Comparison of ENCODE assay signal across 31 cellular contexts in genomic region chr15:88020806-88021205, GRCh38.
"Had no signal": no experiment of that assay in that cellular context is flagged by ENCODE, and none has a peak within 500 bp of the region (broad histone marks: within the 10 kb centered on the region; RNA-seq: fewer than 3 reads in every experiment).

No MANE protein-coding gene starts in this region.

- H3K4me1 ChIP-seq: colonic mucosa, heart right ventricle, lower lobe of right lung, psoas muscle, sigmoid colon, spleen, testis, tibial nerve, upper lobe of left lung, uterus had no signal

- H3K36me3 Mint-ChIP-seq: immature natural killer cell; naive thymus-derived CD8-positive, alpha-beta T cell; stimulated activated memory B cell treated with anti-CD40 and anti-IgM and Interleukin-4, amounts not matched to agents 10 μg/mL and 1 μg/mL and 100 μg/mL, for 72 hours had no signal

- H3K4me1 Mint-ChIP-seq: immature natural killer cell; naive thymus-derived CD8-positive, alpha-beta T cell; nephron progenitor cell; stimulated activated memory B cell treated with anti-CD40 and anti-IgM and Interleukin-4, amounts not matched to agents 10 μg/mL and 1 μg/mL and 100 μg/mL, for 72 hours had no signal

- H3K36me3 ChIP-seq: colonic mucosa, heart right ventricle, lower lobe of right lung, ovary, sigmoid colon, spleen, upper lobe of left lung, uterus had no signal

- H3K9me3 ChIP-seq: colonic mucosa, heart right ventricle, lower lobe of right lung, ovary, psoas muscle, sigmoid colon, spleen, testis, upper lobe of left lung, uterus had no signal

- H3K4me3 Mint-ChIP-seq: dendritic cell treated with granulocyte-macrophage colony-stimulating factor and Interleukin-4, amounts not matched to agents 40 ng/mL and 50 ng/mL, for 4 days; endodermal cell; immature natural killer cell; naive thymus-derived CD8-positive, alpha-beta T cell; nephron progenitor cell; stimulated activated memory B cell treated with anti-CD40 and anti-IgM and Interleukin-4, amounts not matched to agents 10 μg/mL and 1 μg/mL and 100 μg/mL, for 72 hours had no signal

- H3K27ac Mint-ChIP-seq: dendritic cell treated with granulocyte-macrophage colony-stimulating factor and Interleukin-4, amounts not matched to agents 40 ng/mL and 50 ng/mL, for 4 days; endodermal cell; immature natural killer cell; naive thymus-derived CD8-positive, alpha-beta T cell; nephron progenitor cell; stimulated activated memory B cell treated with anti-CD40 and anti-IgM and Interleukin-4, amounts not matched to agents 10 μg/mL and 1 μg/mL and 100 μg/mL, for 72 hours had no signal

- ATAC-seq: esophagus mucosa; heart right ventricle; left ventricle myocardium superior; lower lobe of right lung; naive thymus-derived CD8-positive, alpha-beta T cell; psoas muscle; right cardiac atrium; stimulated activated memory B cell treated with anti-CD40 and anti-IgM and Interleukin-4, amounts not matched to agents 10 μg/mL and 1 μg/mL and 100 μg/mL, for 72 hours; stimulated activated naive CD8-positive, alpha-beta T cell treated with anti-CD3 and anti-CD28 coated beads, Interleukin-15, Interleukin-2, amounts not matched to agents 100 U/mL and 50 U/mL, for 24 hours had no signal

- DNase-seq: colonic mucosa; effector CD8-positive, alpha-beta T cell; endodermal cell; foreskin melanocyte; glutamatergic neuron; heart right ventricle; hippocampal formation; immature natural killer cell; left ventricle myocardium superior; lower lobe of right lung; naive thymus-derived CD8-positive, alpha-beta T cell; nephron progenitor cell; occipital lobe; ovary; posterior cingulate gyrus; psoas muscle; right cardiac atrium; sigmoid colon; spleen; stimulated activated CD4-positive, alpha-beta T cell treated with anti-CD3 and anti-CD28 coated beads, Interleukin-4, amount 100 ng/mL, for 4 hours; stimulated activated naive CD8-positive, alpha-beta T cell treated with anti-CD3 and anti-CD28 coated beads, Interleukin-15, Interleukin-2, amounts not matched to agents 100 U/mL and 50 U/mL, for 24 hours; substantia nigra; testis; upper lobe of left lung; uterus had no signal

- H3K27me3 ChIP-seq: colonic mucosa, ovary, sigmoid colon, testis, tibial nerve, upper lobe of left lung, uterus had no signal

- H3K9me3 Mint-ChIP-seq: dendritic cell treated with granulocyte-macrophage colony-stimulating factor and Interleukin-4, amounts not matched to agents 40 ng/mL and 50 ng/mL, for 4 days; endodermal cell; stimulated activated memory B cell treated with anti-CD40 and anti-IgM and Interleukin-4, amounts not matched to agents 10 μg/mL and 1 μg/mL and 100 μg/mL, for 72 hours had no signal

- H3K4me3 ChIP-seq: colonic mucosa, heart right ventricle, lower lobe of right lung, ovary, psoas muscle, sigmoid colon, skin epidermis, spleen, testis, tibial nerve, upper lobe of left lung, uterus had no signal

- H3K27me3 Mint-ChIP-seq: dendritic cell treated with granulocyte-macrophage colony-stimulating factor and Interleukin-4, amounts not matched to agents 40 ng/mL and 50 ng/mL, for 4 days; stimulated activated memory B cell treated with anti-CD40 and anti-IgM and Interleukin-4, amounts not matched to agents 10 μg/mL and 1 μg/mL and 100 μg/mL, for 72 hours had no signal

- H3K27ac ChIP-seq: colonic mucosa, epithelial cell of prostate, heart right ventricle, lower lobe of right lung, ovary, psoas muscle, sigmoid colon, skin epidermis, spleen, testis, tibial nerve, upper lobe of left lung, uterus had no signal
